ENCODE assay signal across 1 cellular context in the genomic region with DNA sequence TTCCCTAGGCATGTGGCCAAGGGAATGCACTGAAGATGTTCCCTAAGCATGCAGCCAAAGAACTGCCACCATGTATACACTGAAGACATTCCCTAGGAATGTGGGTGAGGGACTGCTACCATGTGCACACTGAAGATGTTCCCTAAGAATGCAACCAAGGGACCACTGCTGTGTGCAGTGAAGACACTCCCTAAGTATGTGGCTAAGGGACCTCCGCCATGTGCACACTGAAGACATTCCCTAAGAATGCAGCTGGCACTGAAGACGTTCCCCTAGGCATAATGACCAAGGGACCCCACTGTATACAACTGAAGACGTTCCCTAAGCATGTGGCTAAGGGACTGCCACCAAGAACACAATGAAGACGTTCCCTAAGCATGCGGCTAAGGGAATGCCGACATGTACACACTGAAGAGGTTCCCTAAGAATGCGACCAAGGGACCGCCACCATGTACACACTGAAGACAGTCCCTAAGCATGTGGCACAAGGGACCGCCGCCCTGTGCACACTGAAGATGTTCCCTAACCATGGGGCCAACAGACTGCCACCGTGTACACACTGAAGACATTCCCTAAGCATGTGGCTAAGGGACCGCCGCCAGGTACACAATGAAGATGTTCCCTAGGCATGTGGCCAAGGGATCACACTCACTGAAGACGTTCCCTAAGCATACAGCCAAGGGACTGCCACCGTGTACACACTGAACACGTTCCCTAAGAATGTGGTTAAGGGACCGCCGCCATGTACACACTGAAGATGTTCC.
TF ChIP-seq lines count a peak whose summit lies in the region.

No MANE protein-coding gene starts in this region.

TF ChIP-seq in GM12878, 131 proteins besides CTCF, POLR2A, EP300 and RAD21:
- TF ChIP-seq JUNB (IDR thresholded peaks at IDR 0.05), result peak; percentile 22
- TF ChIP-seq PAX5 (IDR thresholded peaks at IDR 0.05; ENCODE audit: borderline replicate concordance, low read depth, low read length), result no peak
